Comparison of ENCODE assay signal across 8 cellular contexts in genomic region chr2:171434671-171434980, GRCh38. TPM values are rescaled to one million over a fixed set of nuclear protein-coding genes. Genes with fewer than 3 reads are reported as not detected.
DNase-seq lines count a peak whose midpoint lies in the region; ATAC-seq lines count a peak whose summit lies in the region.

No MANE protein-coding gene starts in this region.

- H2BK12ac ChIP-seq in trophoblast cell (ENCODE audit: low read length), result no peak overlapping the region

- H3K4ac ChIP-seq in trophoblast cell (ENCODE audit: low read depth, low read length), result peak overlapping the region; percentile 42

- H3K23ac ChIP-seq in trophoblast cell (ENCODE audit: low read length), result no peak overlapping the region

- peaks cover 7% of the 10 kb centered on the region; the same call in 1 of the 2 replicates for H3K9me3 ChIP-seq in SK-N-MC (ENCODE audit: low read depth, low read length)
- no peaks in the 10 kb centered on the region for H3K9me3 ChIP-seq in trophoblast cell (ENCODE audit: insufficient read depth, low read depth, low read length)

- H2BK120ac ChIP-seq in trophoblast cell (ENCODE audit: insufficient read depth, low read length, poor library complexity), result peak overlapping the region; percentile 86

- H3K18ac ChIP-seq in trophoblast cell (ENCODE audit: low read length), result peak overlapping the region; percentile 85

- H4K12ac ChIP-seq in trophoblast cell (ENCODE audit: low read depth, low read length), result peak overlapping the region; percentile 91

- peak overlapping the region; percentile 80 for H3K4me2 ChIP-seq in trophoblast cell (ENCODE audit: low read length)

- peak overlapping the region; percentile 87 for H3K4me3 ChIP-seq in SK-N-MC
- H3K4me3 ChIP-seq in trophoblast cell (ENCODE audit: low read depth, low read length), result peak overlapping the region; percentile 76

- no CpG with 5 or more reads among the region's 20 CpGs for WGBS in trophoblast cell (ENCODE audit: extremely low coverage, insufficient coverage, insufficient read length)

- peaks cover 4 to 14% of the 10 kb centered on the region in 2 experiments for H3K4me1 ChIP-seq in trophoblast cell (ENCODE audit: control insufficient read depth in 1 of 2, insufficient read depth in 2 of 2, low read length in 2 of 2)

- H3K14ac ChIP-seq in trophoblast cell (ENCODE audit: low read length), result peak overlapping the region; percentile 92

- H4K8ac ChIP-seq in trophoblast cell (ENCODE audit: low read depth, low read length), result peak overlapping the region; percentile 92

- peaks cover 41% of the 10 kb centered on the region for H3K36me3 ChIP-seq in SK-N-MC (ENCODE audit: insufficient read depth, low read length)
- H3K36me3 ChIP-seq in trophoblast cell (ENCODE audit: control insufficient read depth in 1 of 2, insufficient read depth in 2 of 2, low read length in 2 of 2), result peaks cover 6% of the 10 kb centered on the region in 2 experiments

- H3K27ac ChIP-seq in SK-N-MC, result peak overlapping the region; percentile 87; the same call in 1 of the 2 replicates
- H3K27ac ChIP-seq in trophoblast cell (ENCODE audit: low read depth, low read length), result peak overlapping the region; percentile 96

- H3K79me2 ChIP-seq in trophoblast cell (ENCODE audit: control insufficient read depth, insufficient read depth, low read length, poor library complexity), result peaks cover 13% of the 10 kb centered on the region

- H3K79me1 ChIP-seq in trophoblast cell (ENCODE audit: low read length), result peaks cover 18% of the 10 kb centered on the region

- no peaks in the 10 kb centered on the region for H3K27me3 ChIP-seq in trophoblast cell (ENCODE audit: insufficient read depth, low read length)

- H2AK5ac ChIP-seq in trophoblast cell (ENCODE audit: low read length), result no peak overlapping the region

- H4K91ac ChIP-seq in trophoblast cell (ENCODE audit: low read depth, low read length), result peak overlapping the region; percentile 81

- H3K9ac ChIP-seq in SK-N-MC (ENCODE audit: insufficient read length) (peak overlapping the region; percentile 94), trophoblast cell (ENCODE audit: low read length) (peak overlapping the region; percentile 97)

- no peak for ATAC-seq in HG03135 (IDR thresholded peaks at IDR 0.05; ENCODE audit: unreplicated experiment)
- ATAC-seq in GM18858 (IDR thresholded peaks at IDR 0.05; ENCODE audit: unreplicated experiment), result no peak

- H2AFZ ChIP-seq in trophoblast cell (ENCODE audit: insufficient read depth, low read length, poor library complexity), result peak overlapping the region; percentile 97

- H2BK5ac ChIP-seq in trophoblast cell (ENCODE audit: low read depth, low read length, poor library complexity), result peak overlapping the region; percentile 82

- peak; percentile 60 for DNase-seq in NCI-H446 treated with DMSO at 0.1 percent for 48 hours (lab: John Stamatoyannopoulos, UW)
- no peak for DNase-seq in NCI-H446 (lab: John Stamatoyannopoulos, UW)
- DNase-seq in SK-N-MC (ENCODE audit: low read depth, low spot score), result no peak
- peak; percentile 64 for DNase-seq in fibroblast of gingiva (ENCODE audit: low read depth)
- DNase-seq in trophoblast cell, result no peak
- no peak for DNase-seq in dermis blood vessel endothelial cell

RNA-seq across cellular contexts. Expression of gene DCAF17, which starts 0.6 kb away (rescaled TPM):
- polyA plus RNA-seq in trophoblast cell (2013), result 9.6 and 10.0 TPM in 2 replicates
- 21.0 and 21.8 TPM in 2 replicates for total RNA-seq in dermis blood vessel endothelial cell

RNA-seq across cellular contexts. Expression of gene METTL8, which starts 0.8 kb away (rescaled TPM):
- 13.5 and 16.8 TPM in 2 replicates for polyA plus RNA-seq in trophoblast cell (2013)
- 20.8 and 35.1 TPM in 2 replicates for total RNA-seq in dermis blood vessel endothelial cell

Comparison
In these comparisons a context has a peak if more than half of its experiments do, and no peak if none do; other contexts are left out.
1. DNase-seq: peak in NCI-H446 treated with DMSO at 0.1 percent for 48 hours (single experiment) and fibroblast of gingiva (single experiment); none in NCI-H446 (0 of 2), SK-N-MC (single experiment), trophoblast cell (0 of 2) and dermis blood vessel endothelial cell (single experiment).